In the genomic region with DNA sequence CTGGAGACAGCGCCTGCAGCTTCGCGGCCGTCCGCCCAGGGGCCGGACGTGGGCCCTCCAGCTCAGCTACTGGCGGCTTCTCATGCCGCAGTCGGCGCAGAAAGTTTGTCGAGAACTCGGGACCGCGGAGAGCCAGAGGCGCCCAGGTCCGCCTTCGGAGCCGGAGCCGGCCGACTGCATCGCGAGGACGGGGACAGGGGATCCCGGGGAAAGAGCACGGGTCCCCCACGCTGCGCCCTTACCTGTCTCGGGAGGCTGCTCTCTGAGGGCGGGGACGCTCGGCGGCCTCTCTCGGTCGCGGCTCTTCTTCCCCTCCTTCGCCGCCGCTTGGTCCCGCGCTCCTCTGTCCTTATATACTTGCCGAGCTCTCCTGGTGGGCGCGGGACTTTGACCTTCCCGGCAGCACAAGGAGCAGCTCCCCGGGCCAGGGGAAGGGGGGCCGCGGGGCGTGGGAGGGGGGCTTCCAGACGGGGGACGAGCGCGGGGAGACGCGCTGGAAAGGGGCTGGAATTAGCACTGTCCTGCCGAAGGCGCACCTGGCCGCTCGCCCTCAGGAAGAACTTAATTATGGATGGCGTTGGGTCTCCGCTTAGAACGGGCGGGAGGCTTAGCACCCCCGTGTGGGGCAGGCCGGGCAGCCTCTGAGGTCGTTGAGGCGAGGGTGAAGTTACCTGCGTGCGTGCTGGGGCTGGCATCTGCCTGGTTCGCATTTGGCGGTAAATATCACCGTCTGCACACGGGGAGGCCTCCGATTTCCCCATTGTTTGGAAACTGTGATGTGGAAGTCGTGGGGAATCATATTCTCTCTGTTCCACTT, we compare ENCODE assay signal across 9 cellular contexts. TPM values are rescaled to one million over a fixed set of nuclear protein-coding genes. Genes with fewer than 3 reads are reported as not detected.
DNase-seq lines count a peak whose midpoint lies in the region; ATAC-seq, FAIRE-seq and TF ChIP-seq lines count a peak whose summit lies in the region.
"Had no signal": no experiment of that assay in that cellular context is flagged by ENCODE, and none has a peak within 500 bp of the region (broad histone marks: within the 10 kb centered on the region; RNA-seq: fewer than 3 reads in every experiment).

A gene (minus strand): TSS at position 325 of the 817 bp plus-strand sequence. CDS start 3,808 bp downstream, outside the sequence.

- H3K9me3 ChIP-seq in A673 (ENCODE audit: low read depth, low read length, poor library complexity, severe bottlenecking) (no peaks in the 10 kb centered on the region), thoracic aorta (no peaks in the 10 kb centered on the region)
- no peaks in the 10 kb centered on the region for H3K9me3 ChIP-seq in effector memory CD4-positive, alpha-beta T cell (ENCODE audit: control insufficient read depth, low read length)

- no peaks in the 10 kb centered on the region for H3K36me3 ChIP-seq in A673 (ENCODE audit: insufficient read depth, low read length, poor library complexity, severe bottlenecking)
- no peaks in the 10 kb centered on the region for H3K36me3 ChIP-seq in effector memory CD4-positive, alpha-beta T cell (ENCODE audit: control insufficient read depth, insufficient read depth, low read length)
- H3K36me3 ChIP-seq in thoracic aorta = no peaks in the 10 kb centered on the region

- no peak for TF ChIP-seq CTCF in A673 (conservative IDR thresholded peaks at IDR 0.05; ENCODE audit: low read depth, low read length)
- no peak for TF ChIP-seq CTCF in thoracic aorta (IDR thresholded peaks at IDR 0.05)

- DNase-seq in A673 (ENCODE audit: low spot score) (peak; percentile 23), GM19239 (ENCODE audit: insufficient read length, low spot score) (peak; percentile 44), mesenteric fat pad (ENCODE audit: low spot score) (peak; percentile 76), thoracic aorta (ENCODE audit: low spot score) (no peak), NCI-H446 treated with DMSO at 0.1 percent for 48 hours (lab: John Stamatoyannopoulos, UW) (no peak)
- peak; percentile 48 for DNase-seq in activated CD4-positive, CD25-positive, alpha-beta regulatory T cell treated with anti-CD3 and anti-CD28 coated beads, Interleukin-2, amount 50 U/mL, for 72 hours
- DNase-seq in effector memory CD4-positive, alpha-beta T cell = peak in 1 of 3 donors; percentile 4

- FAIRE-seq in GM19239 (lab: Jason Lieb, UNC) = peak; percentile 23
- FAIRE-seq: GM18507 had no signal

- H3K27ac ChIP-seq in A673 (ENCODE audit: low read depth, low read length, poor library complexity, severe bottlenecking) = no peak within 1 kb of the TSS
- no peak within 1 kb of the TSS for H3K27ac ChIP-seq in effector memory CD4-positive, alpha-beta T cell (ENCODE audit: insufficient read depth, low read length, poor library complexity, severe bottlenecking)
- no peak within 1 kb of the TSS for H3K27ac ChIP-seq in thoracic aorta

- peak within 1 kb of the TSS; percentile 37 for H3K4me3 ChIP-seq in A673 (ENCODE audit: low read depth, low read length, poor library complexity, severe bottlenecking)
- peak within 1 kb of the TSS; percentile 62 for H3K4me3 ChIP-seq in effector memory CD4-positive, alpha-beta T cell (ENCODE audit: insufficient read depth, low read depth, low read length, poor library complexity, severe bottlenecking)
- peak within 1 kb of the TSS; percentile 68 for H3K4me3 ChIP-seq in thoracic aorta

- intact Hi-C loops in A673 (cut with micrococcal nuclease; ENCODE audit: unreplicated experiment) = no loop called here

- H3K27me3 ChIP-seq in A673 (replicated peaks; ENCODE audit: insufficient read depth, low read depth, low read length, poor library complexity) (peaks cover 51% of the 10 kb centered on the region), thoracic aorta (replicated peaks; ENCODE audit: insufficient read depth) (peaks cover 12% of the 10 kb centered on the region)
- H3K27me3 ChIP-seq in effector memory CD4-positive, alpha-beta T cell (replicated peaks; ENCODE audit: control insufficient read depth, insufficient read depth, low read length, poor library complexity, severe bottlenecking) = peaks cover 4% of the 10 kb centered on the region

- POLR2A ChIA-PET in A673 (lab: Charles Lee; ENCODE audit: low non-redundant PET) = no interaction called here

- H3K4me1 ChIP-seq in A673 (ENCODE audit: insufficient read depth, low read length, poor library complexity, severe bottlenecking) = no peaks in the 10 kb centered on the region
- peaks cover 4% of the 10 kb centered on the region for H3K4me1 ChIP-seq in effector memory CD4-positive, alpha-beta T cell (ENCODE audit: control insufficient read depth, insufficient read depth, low read length, poor library complexity, severe bottlenecking)
- H3K4me1 ChIP-seq in thoracic aorta (ENCODE audit: control insufficient read depth in 1 of 2, low read depth in 2 of 2) = peaks cover 5 to 15% of the 10 kb centered on the region in 2 donors

- ATAC-seq in thoracic aorta (ENCODE audit: insufficient number of reproducible peaks, low FRiP score, low read depth) = no peak
- no peak for ATAC-seq in GM21423 (IDR thresholded peaks at IDR 0.05; ENCODE audit: unreplicated experiment)

- BruUV-seq in A673 (replicated peaks; lab: Mats Ljungman, UMichigan) = no TSS peak

- CTCF ChIA-PET in A673 (lab: Charles Lee) = interaction anchor here (0.6 kb wide), 1 partner anchor 82 kb away, joined by 7 read pairs; no protein-coding TSS in a partner anchor

RNA-seq across cellular contexts. Expression of the gene that starts here (rescaled TPM):
- not detected in 2 replicates for total RNA-seq in A673 (2021)
- 3.4 TPM for total RNA-seq in mesenteric fat pad
- 1 to 10 TPM; 1.2 to 5.7 TPM for total RNA-seq in thoracic aorta

Comparison
In these comparisons a context has a peak if more than half of its experiments do, and no peak if none do; other contexts are left out.
1. Peak in DNase-seq and H3K4me3 ChIP-seq in A673; RNA of the gene not detected or under 1 TPM.
2. DNase-seq: peak in GM19239 (single experiment), activated CD4-positive, CD25-positive, alpha-beta regulatory T cell treated with anti-CD3 and anti-CD28 coated beads, Interleukin-2, amount 50 U/mL, for 72 hours (single experiment) and mesenteric fat pad (single experiment); none in thoracic aorta (single experiment) and NCI-H446 treated with DMSO at 0.1 percent for 48 hours (single experiment).
3. Peak in every context shown above with its lines, with median percentiles within 50 percentile points of each other: H3K4me3 ChIP-seq.